Comparison of ENCODE assay signal across 17 cellular contexts in the genomic region with DNA sequence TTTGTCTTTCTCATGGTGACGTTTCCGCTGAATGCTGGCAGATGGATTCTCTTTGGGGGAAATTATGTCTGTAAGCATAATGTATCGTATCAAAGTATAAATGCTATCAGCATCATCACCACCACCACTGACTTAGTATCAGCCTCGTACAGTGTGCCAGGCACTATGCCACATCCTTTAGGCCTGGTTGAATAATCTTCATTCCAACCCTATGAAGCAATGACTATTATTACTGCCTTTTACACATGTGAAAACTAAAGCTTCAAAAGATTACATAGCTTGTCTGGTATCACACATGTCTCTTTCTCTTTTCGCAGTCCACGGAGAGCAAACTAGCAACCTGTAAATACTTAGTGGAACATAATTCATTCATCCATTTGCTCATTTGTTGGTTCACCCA.
"Had no signal": no experiment of that assay in that cellular context is flagged by ENCODE, and none has a peak within 500 bp of the region (broad histone marks: within the 10 kb centered on the region; RNA-seq: fewer than 3 reads in every experiment).

No MANE protein-coding gene starts in this region.

- ATAC-seq: activated CD8-positive, alpha-beta memory T cell treated with anti-CD3 and anti-CD28 coated beads, Interleukin-2, amount 10 ng/mL, durations not matched to agents 7 days and 5 days; gastrocnemius medialis; left lobe of liver; natural killer cell treated with Interleukin-12 subunit alpha and Interleukin-12 subunit beta and Interleukin-15 and Interleukin-18, amount 100 ng/mL, for 72 hours; right cardiac atrium; stimulated activated naive CD8-positive, alpha-beta T cell treated with anti-CD3 and anti-CD28 coated beads, Interleukin-15, Interleukin-2, amounts not matched to agents 100 U/mL and 50 U/mL, for 24 hours had no signal

- DNase-seq: activated CD4-positive, alpha-beta memory T cell treated with anti-CD3 and anti-CD28 coated beads for 36 hours; activated CD4-positive, alpha-beta T cell treated with anti-CD3 and anti-CD28 coated beads for 1 hour; activated CD8-positive, alpha-beta memory T cell treated with anti-CD3 and anti-CD28 coated beads, Interleukin-2, amount 10 ng/mL, durations not matched to agents 7 days and 5 days; activated naive CD4-positive, alpha-beta T cell treated with anti-CD3 and anti-CD28 coated beads for 36 hours; activated T-cell treated with anti-CD3 and anti-CD28 coated beads, Interleukin-2, amount 50 U/mL, for 1 hour; adrenal gland; cortex of kidney; effector CD4-positive, alpha-beta T cell; esophagus squamous epithelium; gastrocnemius medialis; occipital lobe; right cardiac atrium; stimulated activated naive CD8-positive, alpha-beta T cell treated with anti-CD3 and anti-CD28 coated beads, Interleukin-15, Interleukin-2, amounts not matched to agents 100 U/mL and 50 U/mL, for 24 hours; T-helper 9 cell; trophoblast cell had no signal

- H3K27ac ChIP-seq: adrenal gland, esophagus squamous epithelium, gastrocnemius medialis had no signal
